Comparison of ENCODE assay signal across 8 cellular contexts in the genomic region with DNA sequence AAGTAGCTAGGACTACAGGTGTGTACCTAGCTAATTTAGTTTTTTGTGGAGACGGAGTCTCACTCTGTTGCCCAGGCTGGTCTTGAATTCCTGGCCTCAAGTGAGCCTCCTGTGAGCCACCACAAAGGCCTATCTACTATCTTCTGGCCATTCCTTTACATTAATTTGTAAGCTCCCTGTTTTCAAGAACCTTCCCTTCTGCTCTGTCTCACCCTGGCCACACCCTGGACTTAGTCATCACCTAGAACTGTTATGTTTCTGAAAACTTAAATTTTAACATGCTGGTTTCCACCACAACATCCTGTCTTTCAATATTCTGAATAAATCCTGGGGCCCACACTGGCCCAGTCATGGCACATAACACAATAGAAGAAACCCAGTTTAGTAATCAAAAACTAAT. TPM values are rescaled to one million over a fixed set of nuclear protein-coding genes. Genes with fewer than 3 reads are reported as not detected.
DNase-seq lines count a peak whose midpoint lies in the region; ATAC-seq and TF ChIP-seq lines count a peak whose summit lies in the region.

No MANE protein-coding gene starts in this region.

- no peaks in the 10 kb centered on the region for H3K9me3 ChIP-seq in MG63

- peak overlapping the region; percentile 90 to 100 (median 94) for H3K27ac Mint-ChIP-seq in naive thymus-derived CD8-positive, alpha-beta T cell
- no peak overlapping the region for H3K27ac Mint-ChIP-seq in nephron progenitor cell

- H3K27me3 ChIP-seq in MG63 = no peaks in the 10 kb centered on the region

- peaks cover 43 to 91% (median 84%) of the 10 kb centered on the region in 4 donors for H3K4me1 Mint-ChIP-seq in naive thymus-derived CD8-positive, alpha-beta T cell
- H3K4me1 Mint-ChIP-seq in nephron progenitor cell = peaks cover 22% of the 10 kb centered on the region

- no peaks in the 10 kb centered on the region for H3K27me3 Mint-ChIP-seq in naive thymus-derived CD8-positive, alpha-beta T cell
- peaks cover 17% of the 10 kb centered on the region for H3K27me3 Mint-ChIP-seq in nephron progenitor cell (ENCODE audit: low read depth, poor library complexity)

- no peak for TF ChIP-seq CTCF in nephron progenitor cell (IDR thresholded peaks at IDR 0.05)

- peaks cover 0 to 3% (median 0%) of the 10 kb centered on the region in 3 donors for H3K36me3 Mint-ChIP-seq in naive thymus-derived CD8-positive, alpha-beta T cell
- no peaks in the 10 kb centered on the region for H3K36me3 Mint-ChIP-seq in nephron progenitor cell (ENCODE audit: low read depth)

- ATAC-seq in naive thymus-derived CD8-positive, alpha-beta T cell = peak; percentile 38 to 49

- H3K4me3 ChIP-seq in MG63 = no peak overlapping the region

- peak overlapping the region; percentile 50 to 97 (median 77) for H3K4me3 Mint-ChIP-seq in naive thymus-derived CD8-positive, alpha-beta T cell
- H3K4me3 Mint-ChIP-seq in nephron progenitor cell = no peak overlapping the region

- H3K9me3 Mint-ChIP-seq in naive thymus-derived CD8-positive, alpha-beta T cell = no peaks in the 10 kb centered on the region
- no peaks in the 10 kb centered on the region for H3K9me3 Mint-ChIP-seq in nephron progenitor cell

- peak; percentile 64 for DNase-seq in activated gamma-delta T cell treated with Interleukin-2 at 50 U/mL for 16 hours
- no peak for DNase-seq in activated gamma-delta T cell (lab: John Stamatoyannopoulos, UW)
- peak; percentile 56 for DNase-seq in MG63
- DNase-seq in activated T-helper 1 cell treated with Interleukin-2 at 50 U/mL for 16 hours (ENCODE audit: low read depth) = peak; percentile 41
- DNase-seq in naive thymus-derived CD8-positive, alpha-beta T cell = peak in 5 of 10 donors; percentile 26 to 80 (median 62)
- no peak for DNase-seq in NCI-H2081 (lab: John Stamatoyannopoulos, UW)
- no peak for DNase-seq in COR-L47 (lab: John Stamatoyannopoulos, UW)
- DNase-seq in nephron progenitor cell = no peak

- no peaks in the 10 kb centered on the region for H3K36me3 ChIP-seq in MG63

- POLR2A ChIA-PET in naive thymus-derived CD8-positive, alpha-beta T cell (lab: Charles Lee) = interaction anchor here (0.7 to 8.7 kb wide), 22 partner anchors 8 to 535 kb away, joined by 3 to 154 read pairs (median 6); partner anchors contain the start of genes ADAMTS4, APOA2, ARHGAP30 and NDUFS2

RNA-seq across cellular contexts. Expression of gene B4GALT3, which starts 4.9 kb away (rescaled TPM):
- total RNA-seq in MG63 (2014; rRNA removed; shearing (Covaris generic); ENCODE audit: low replicate concordance) = 20.5 and 25.7 TPM in 2 replicates
- 10 to 100 TPM; 81.0 to 97.4 TPM for total RNA-seq in naive thymus-derived CD8-positive, alpha-beta T cell
- polyA plus RNA-seq in naive thymus-derived CD8-positive, alpha-beta T cell = 10 to 100 TPM; 35.4 to 49.9 (median 37.6) TPM

RNA-seq across cellular contexts. Expression of gene PPOX, which starts 16.0 kb away (rescaled TPM):
- total RNA-seq in MG63 (2014; rRNA removed; shearing (Covaris generic); ENCODE audit: low replicate concordance) = 7.9 and 40.3 TPM in 2 replicates
- total RNA-seq in naive thymus-derived CD8-positive, alpha-beta T cell = 10 to 100 TPM; 76.2 to 82.1 TPM
- 10 to 100 TPM; 12.0 to 17.8 (median 15.7) TPM for polyA plus RNA-seq in naive thymus-derived CD8-positive, alpha-beta T cell

RNA-seq across cellular contexts. Expression of gene ADAMTS4, which starts 16.6 kb away (rescaled TPM):
- 3.6 and 5.2 TPM in 2 replicates for total RNA-seq in MG63 (2014; rRNA removed; shearing (Covaris generic); ENCODE audit: low replicate concordance)
- total RNA-seq in naive thymus-derived CD8-positive, alpha-beta T cell = 1 to 10 TPM; 4.8 to 7.0 TPM
- under 1 TPM; 0.07 to 0.34 (median 0.22) TPM for polyA plus RNA-seq in naive thymus-derived CD8-positive, alpha-beta T cell

RNA-seq across cellular contexts. Expression of gene NDUFS2, which starts 20.0 kb away (rescaled TPM):
- 129 and 194 TPM in 2 replicates for total RNA-seq in MG63 (2014; rRNA removed; shearing (Covaris generic); ENCODE audit: low replicate concordance)
- total RNA-seq in naive thymus-derived CD8-positive, alpha-beta T cell = 100 to 1,000 TPM; 126 to 127 TPM
- 100 to 1,000 TPM in 1 of 3 donors, 10 to 100 TPM in 2; 78.6 to 106 (median 95.4) TPM for polyA plus RNA-seq in naive thymus-derived CD8-positive, alpha-beta T cell

RNA-seq across cellular contexts. Expression of gene USP21, which starts 22.9 kb away (rescaled TPM):
- 3.5 and 4.2 TPM in 2 replicates for total RNA-seq in MG63 (2014; rRNA removed; shearing (Covaris generic); ENCODE audit: low replicate concordance)
- 10 to 100 TPM; 59.2 to 63.8 TPM for total RNA-seq in naive thymus-derived CD8-positive, alpha-beta T cell
- 10 to 100 TPM; 13.8 to 31.4 (median 14.6) TPM for polyA plus RNA-seq in naive thymus-derived CD8-positive, alpha-beta T cell

Comparison
In these comparisons a context has a peak if more than half of its experiments do, and no peak if none do; other contexts are left out.
1. DNase-seq: peak in activated gamma-delta T cell treated with Interleukin-2 at 50 U/mL for 16 hours (single experiment), MG63 (single experiment) and activated T-helper 1 cell treated with Interleukin-2 at 50 U/mL for 16 hours (single experiment); none in activated gamma-delta T cell (single experiment), NCI-H2081 (0 of 2), COR-L47 (single experiment) and nephron progenitor cell (single experiment).